8 cellular contexts compared by ENCODE assay signal in genomic region chr10:46787321-46787615, GRCh38.
DNase-seq lines count a peak whose midpoint lies in the region; ATAC-seq and TF ChIP-seq lines count a peak whose summit lies in the region.

No MANE protein-coding gene starts in this region.

- H4K20me1 ChIP-seq in BLaER1 (no peaks in the 10 kb centered on the region), Loucy (ENCODE audit: insufficient read depth, low read length, poor library complexity, severe bottlenecking) (no peaks in the 10 kb centered on the region)

- no peak for TF ChIP-seq POLR2A in gastroesophageal sphincter (IDR thresholded peaks at IDR 0.05)

- 6 to 11% methylated on average over 6 of the region's 6 CpGs for WGBS in gastroesophageal sphincter (ENCODE audit: low coverage in 1 of 2), 2 donors

- DNase-seq in GM19238 (ENCODE audit: insufficient read length, low spot score), result peak; percentile 0
- no peak for DNase-seq in omental fat pad (ENCODE audit: low spot score)
- no peak for DNase-seq in posterior vena cava (ENCODE audit: low spot score)
- DNase-seq in NCI-H2196 (lab: John Stamatoyannopoulos, UW; ENCODE audit: unreplicated experiment), result no peak

- TF ChIP-seq CTCF in Loucy (conservative IDR thresholded peaks at IDR 0.05; ENCODE audit: low read length) (peak; percentile 33; the same call in 1 of the 2 replicates), gastroesophageal sphincter (IDR thresholded peaks at IDR 0.05) (no peak), omental fat pad (IDR thresholded peaks at IDR 0.05) (no peak)

- intact Hi-C loops in posterior vena cava (cut with DNase I), result no loop called here

- no peak for TF ChIP-seq EP300 in gastroesophageal sphincter (IDR thresholded peaks at IDR 0.05)

- H3K4me1 Mint-ChIP-seq in activated T-helper 17 cell treated with anti-CD3 and anti-CD28 coated beads, Interleukin-2, amount 50 U/mL, for 72 hours, result no peaks in the 10 kb centered on the region

- no peak overlapping the region for H3K9ac ChIP-seq in BLaER1
- peak overlapping the region; percentile 81 for H3K9ac ChIP-seq in Loucy (ENCODE audit: low read depth, low read length, poor library complexity, severe bottlenecking)

- H3K4me1 ChIP-seq in BLaER1 (no peaks in the 10 kb centered on the region), Loucy (ENCODE audit: insufficient read depth, low read length, poor library complexity, severe bottlenecking) (no peaks in the 10 kb centered on the region), gastroesophageal sphincter (peaks cover 0 to 4% (median 0%) of the 10 kb centered on the region in 3 donors)

- H3K4me3 ChIP-seq in BLaER1, result peak overlapping the region; percentile 67
- H3K4me3 ChIP-seq in Loucy (ENCODE audit: low read length, poor library complexity, severe bottlenecking), result peak overlapping the region; percentile 79
- peak overlapping the region; percentile 42 to 59 for H3K4me3 ChIP-seq in gastroesophageal sphincter

- no peaks in the 10 kb centered on the region for H3K9me3 Mint-ChIP-seq in activated T-helper 17 cell treated with anti-CD3 and anti-CD28 coated beads, Interleukin-2, amount 50 U/mL, for 72 hours

- H3K27ac ChIP-seq in BLaER1, result no peak overlapping the region
- H3K27ac ChIP-seq in gastroesophageal sphincter, result peak overlapping the region; percentile 1 to 86 (median 81)

- H3K27me3 Mint-ChIP-seq in activated T-helper 17 cell treated with anti-CD3 and anti-CD28 coated beads, Interleukin-2, amount 50 U/mL, for 72 hours, result no peaks in the 10 kb centered on the region

- H3K79me2 ChIP-seq in Loucy (ENCODE audit: insufficient read depth, low read length), result no peaks in the 10 kb centered on the region

- H3K27ac Mint-ChIP-seq in activated T-helper 17 cell treated with anti-CD3 and anti-CD28 coated beads, Interleukin-2, amount 50 U/mL, for 72 hours, result peak overlapping the region; percentile 92

- no peaks in the 10 kb centered on the region for H3K9me2 ChIP-seq in Loucy (replicated peaks; ENCODE audit: low read depth, low read length)

- H2AFZ ChIP-seq in Loucy (ENCODE audit: low read length), result peak overlapping the region; percentile 94

- H3K36me3 ChIP-seq in BLaER1 (no peaks in the 10 kb centered on the region), Loucy (ENCODE audit: insufficient read depth, low read length) (no peaks in the 10 kb centered on the region), gastroesophageal sphincter (no peaks in the 10 kb centered on the region)

- H3F3A ChIP-seq in Loucy (ENCODE audit: low read depth), result no peaks in the 10 kb centered on the region

- H3K9me3 ChIP-seq in BLaER1 (no peaks in the 10 kb centered on the region), Loucy (ENCODE audit: insufficient read depth, low read depth, low read length) (no peaks in the 10 kb centered on the region), gastroesophageal sphincter (no peaks in the 10 kb centered on the region)

- peak overlapping the region; percentile 76 for H3K4me2 ChIP-seq in BLaER1
- H3K4me2 ChIP-seq in Loucy (ENCODE audit: low read depth, low read length, poor library complexity, severe bottlenecking), result peak overlapping the region; percentile 74

- peak overlapping the region; percentile 95 for H3K4me3 Mint-ChIP-seq in activated T-helper 17 cell treated with anti-CD3 and anti-CD28 coated beads, Interleukin-2, amount 50 U/mL, for 72 hours

- ATAC-seq in activated T-helper 17 cell treated with anti-CD3 and anti-CD28 coated beads, Interleukin-2, amount 50 U/mL, for 72 hours (replicated peaks), result peak; percentile 55
- peak; percentile 50 for ATAC-seq in gastroesophageal sphincter
- ATAC-seq in omental fat pad (ENCODE audit: low FRiP score), result peak; percentile 34

- H3K27me3 ChIP-seq in BLaER1 (peaks cover 15% of the 10 kb centered on the region), Loucy (ENCODE audit: insufficient read depth, low read length, poor library complexity, severe bottlenecking) (no peaks in the 10 kb centered on the region), gastroesophageal sphincter (no peaks in the 10 kb centered on the region)

- no peaks in the 10 kb centered on the region for H3K36me3 Mint-ChIP-seq in activated T-helper 17 cell treated with anti-CD3 and anti-CD28 coated beads, Interleukin-2, amount 50 U/mL, for 72 hours (ENCODE audit: low read depth)
